Comparison of ENCODE assay signal across 10 cellular contexts in genomic region chr6:42819803-42820508, GRCh38. TPM values are rescaled to one million over a fixed set of nuclear protein-coding genes. Genes with fewer than 3 reads are reported as not detected.
A peak's percentile ranks its signal among the peaks of the same experiment; 100 is the strongest.
DNase-seq lines count a peak whose midpoint lies in the region; ATAC-seq and TF ChIP-seq lines count a peak whose summit lies in the region.
"Had no signal": no experiment of that assay in that cellular context is flagged by ENCODE, and none has a peak within 500 bp of the region (broad histone marks: within the 10 kb centered on the region; RNA-seq: fewer than 3 reads in every experiment).

No MANE protein-coding gene starts in this region.

- intact Hi-C loops in heart left ventricle (cut with DNase I) = loop anchor here in 4 of 10 donors (2.0 to 10.0 kb wide), 4 partner anchors 33 to 95 kb away; partner anchors contain the start of genes BICRAL (in 2 of the 4), PRPH2 (in 1 of the 4) and TBCC (in 1 of the 4)

- H3K4me1 ChIP-seq in heart left ventricle = peaks cover 0 to 30% (median 17%) of the 10 kb centered on the region in 12 donors

- no peaks in the 10 kb centered on the region for H3K27me3 ChIP-seq in heart left ventricle
- H3K27me3 ChIP-seq: BLaER1 treated with 17β-estradiol and CSF1 and Interleukin-3, amounts not matched to agents 10 nM and 100 nM had no signal

- H3K27me3 Mint-ChIP-seq in stimulated activated naive CD8-positive, alpha-beta T cell treated with anti-CD3 and anti-CD28 coated beads, Interleukin-15, amount 100 ng/mL, for 72 hours = no peaks in the 10 kb centered on the region
- no peaks in the 10 kb centered on the region for H3K27me3 Mint-ChIP-seq in nephron progenitor cell (ENCODE audit: low read depth, poor library complexity)

- no peaks in the 10 kb centered on the region for H3K9me3 ChIP-seq in heart left ventricle
- H3K9me3 ChIP-seq: BLaER1 treated with 17β-estradiol and CSF1 and Interleukin-3, amounts not matched to agents 10 nM and 100 nM had no signal

- ATAC-seq in heart left ventricle (peak in 2 of 4 donors; percentile 56 to 58), GM19023 (IDR thresholded peaks at IDR 0.05; ENCODE audit: unreplicated experiment) (no peak), HG02981 (IDR thresholded peaks at IDR 0.05; ENCODE audit: unreplicated experiment) (no peak)
- peak; percentile 67 for ATAC-seq in stimulated activated naive CD8-positive, alpha-beta T cell treated with anti-CD3 and anti-CD28 coated beads, Interleukin-15, amount 100 ng/mL, for 72 hours

- WGBS in heart left ventricle, 4 donors = 90 to 95% (median 92%) methylated on average over 3 of the region's 3 CpGs

- H3K27ac ChIP-seq in heart left ventricle = peak overlapping the region in 10 of 12 donors; percentile 47 to 79 (median 60)
- H3K27ac ChIP-seq: SK-N-MC had no signal

- DNase-seq in NK-92 treated with Interleukin-12 subunit alpha and Interleukin-12 subunit beta, amount 100 ng/mL, for 24 hours (lab: John Stamatoyannopoulos, UW) = peak; percentile 14
- DNase-seq in NK-92 (lab: John Stamatoyannopoulos, UW; ENCODE audit: unreplicated experiment) = no peak
- DNase-seq in NCI-H748 treated with DMSO at 0.1 percent for 48 hours (lab: John Stamatoyannopoulos, UW) = peak; percentile 23
- no peak for DNase-seq in heart left ventricle
- DNase-seq in stimulated activated naive CD8-positive, alpha-beta T cell treated with anti-CD3 and anti-CD28 coated beads, Interleukin-15, amount 100 ng/mL, for 72 hours = no peak
- no peak for DNase-seq in nephron progenitor cell

- peak overlapping the region; percentile 51 to 73 for H3K27ac Mint-ChIP-seq in stimulated activated naive CD8-positive, alpha-beta T cell treated with anti-CD3 and anti-CD28 coated beads, Interleukin-15, amount 100 ng/mL, for 72 hours
- no peak overlapping the region for H3K27ac Mint-ChIP-seq in nephron progenitor cell

- TF ChIP-seq CTCF in heart left ventricle (IDR thresholded peaks at IDR 0.05) (peak in 2 of 12 donors; percentile 16 to 25), nephron progenitor cell (IDR thresholded peaks at IDR 0.05) (no peak)

- TF ChIP-seq POLR2A in heart left ventricle (IDR thresholded peaks at IDR 0.05) = no peak

- H3K36me3 Mint-ChIP-seq in nephron progenitor cell (ENCODE audit: low read depth) = no peaks in the 10 kb centered on the region

- no peaks in the 10 kb centered on the region for H3K9me3 Mint-ChIP-seq in stimulated activated naive CD8-positive, alpha-beta T cell treated with anti-CD3 and anti-CD28 coated beads, Interleukin-15, amount 100 ng/mL, for 72 hours
- no peaks in the 10 kb centered on the region for H3K9me3 Mint-ChIP-seq in nephron progenitor cell

- H3K4me1 Mint-ChIP-seq in stimulated activated naive CD8-positive, alpha-beta T cell treated with anti-CD3 and anti-CD28 coated beads, Interleukin-15, amount 100 ng/mL, for 72 hours = peaks cover 30% of the 10 kb centered on the region
- peaks cover 32% of the 10 kb centered on the region for H3K4me1 Mint-ChIP-seq in nephron progenitor cell

- H3K36me3 ChIP-seq in heart left ventricle = peaks cover 0 to 32% (median 25%) of the 10 kb centered on the region in 9 donors

- H3K4me3 ChIP-seq in heart left ventricle = peak overlapping the region in 2 of 12 donors; percentile 20 to 39
- H3K4me3 ChIP-seq: BLaER1 treated with 17β-estradiol and CSF1 and Interleukin-3, amounts not matched to agents 10 nM and 100 nM; SK-N-MC had no signal

- H3K4me3 Mint-ChIP-seq in stimulated activated naive CD8-positive, alpha-beta T cell treated with anti-CD3 and anti-CD28 coated beads, Interleukin-15, amount 100 ng/mL, for 72 hours = no peak overlapping the region
- no peak overlapping the region for H3K4me3 Mint-ChIP-seq in nephron progenitor cell

RNA-seq across cellular contexts. Expression of gene BICRAL, which starts 38.1 kb away (rescaled TPM):
- 10 to 100 TPM in 8 of 9 donors, 1 to 10 TPM in 1; 9.9 to 17.1 (median 13.3) TPM for total RNA-seq in heart left ventricle
- 1 to 10 TPM; 2.5 to 6.0 TPM for polyA plus RNA-seq in heart left ventricle

RNA-seq across cellular contexts. Expression of gene RPL7L1, which starts 59.5 kb away (rescaled TPM):
- total RNA-seq in heart left ventricle = 10 to 100 TPM; 39.8 to 71.1 (median 49.2) TPM
- polyA plus RNA-seq in heart left ventricle = 10 to 100 TPM; 25.8 to 95.7 TPM

Comparison
In these comparisons a context has a peak if more than half of its experiments do, and no peak if none do; other contexts are left out.
1. DNase-seq: peak in NK-92 treated with Interleukin-12 subunit alpha and Interleukin-12 subunit beta, amount 100 ng/mL, for 24 hours (single experiment) and NCI-H748 treated with DMSO at 0.1 percent for 48 hours (single experiment); none in NK-92 (single experiment), heart left ventricle (0 of 5), stimulated activated naive CD8-positive, alpha-beta T cell treated with anti-CD3 and anti-CD28 coated beads, Interleukin-15, amount 100 ng/mL, for 72 hours (0 of 2) and nephron progenitor cell (single experiment).